Comparison of ENCODE assay signal across 27 cellular contexts in the genomic region with DNA sequence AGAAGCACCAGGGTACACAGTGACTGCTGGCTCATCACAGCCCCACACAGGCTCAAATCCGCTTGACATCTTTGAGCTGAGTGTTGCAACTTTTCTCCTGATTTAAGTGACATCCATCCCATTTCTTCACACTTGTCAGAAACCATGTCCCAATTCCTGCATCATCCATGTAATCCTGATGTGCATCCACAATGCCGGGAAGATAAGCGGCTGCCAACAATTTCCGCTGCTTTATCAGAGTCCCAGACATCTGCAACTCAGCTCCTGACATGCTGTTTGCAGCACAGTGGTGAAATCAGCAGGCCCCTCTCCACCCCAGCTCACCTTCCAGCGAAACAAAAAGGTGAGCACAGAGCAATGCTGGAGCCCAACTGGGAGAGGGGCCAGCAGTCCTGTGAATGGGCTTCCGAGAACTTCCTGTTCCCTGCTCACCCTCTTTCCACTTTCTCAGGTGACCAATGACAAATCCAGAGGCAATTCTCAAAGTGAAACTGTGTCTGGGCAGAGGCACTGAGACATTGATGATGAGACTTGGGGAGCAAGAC.
"Had no signal": no experiment of that assay in that cellular context is flagged by ENCODE, and none has a peak within 500 bp of the region (broad histone marks: within the 10 kb centered on the region; RNA-seq: fewer than 3 reads in every experiment).

No MANE protein-coding gene starts in this region.

- H3K4me2 ChIP-seq: smooth muscle cell had no signal

- H3K27ac ChIP-seq: left ventricle myocardium inferior, right atrium auricular region, right lobe of liver, tibial nerve, uterus had no signal

- H3K27me3 ChIP-seq: right atrium auricular region, right lobe of liver, tibial nerve, uterus had no signal

- H3K4me3 ChIP-seq: left ventricle myocardium inferior, lung, mucosa of descending colon, right atrium auricular region, right lobe of liver, smooth muscle cell, tibial nerve, uterus had no signal

- DNase-seq: hypothalamus; immature natural killer cell; kidney; left ventricle myocardium inferior; midbrain; mucosa of descending colon; naive thymus-derived CD4-positive, alpha-beta T cell; nucleus accumbens; right lobe of liver; stimulated activated CD4-positive, alpha-beta T cell treated with anti-CD3 and anti-CD28 coated beads, Interleukin-1b, Interleukin-23, amount 100 ng/mL, for 48 hours; stimulated activated CD4-positive, alpha-beta T cell treated with anti-CD3 and anti-CD28 coated beads, Interleukin-2, amount 100 ng/mL, for 48 hours; stimulated activated CD4-positive, alpha-beta T cell treated with anti-CD3 and anti-CD28 coated beads, Interleukin-4, amount 100 ng/mL, for 4 hours; stimulated activated CD8-positive, alpha-beta memory T cell treated with anti-CD3 and anti-CD28 coated beads, Interleukin-4, amount 100 ng/mL, for 48 hours; stimulated activated naive CD4-positive, alpha-beta T cell treated with Interleukin-2 at 50 U/mL for 16 hours; stimulated activated naive CD8-positive, alpha-beta T cell treated with anti-CD3 and anti-CD28 coated beads, Interleukin-15, amount 100 ng/mL, for 72 hours; substantia nigra; uterus had no signal

- H3K4me1 Mint-ChIP-seq: immature natural killer cell; stimulated activated memory B cell treated with anti-CD40 and anti-IgM and Interleukin-4, amounts not matched to agents 10 μg/mL and 1 μg/mL and 100 μg/mL, for 72 hours; stimulated activated naive CD8-positive, alpha-beta T cell treated with anti-CD3 and anti-CD28 coated beads, Interleukin-15, amount 100 ng/mL, for 72 hours had no signal

- H3K4me3 Mint-ChIP-seq: immature natural killer cell; natural killer cell treated with Interleukin-12 subunit alpha and Interleukin-12 subunit beta and Interleukin-15 and Interleukin-18, amount 100 ng/mL, for 72 hours; neural crest cell; stimulated activated memory B cell treated with anti-CD40 and anti-IgM and Interleukin-4, amounts not matched to agents 10 μg/mL and 1 μg/mL and 100 μg/mL, for 72 hours; stimulated activated naive CD8-positive, alpha-beta T cell treated with anti-CD3 and anti-CD28 coated beads, Interleukin-15, amount 100 ng/mL, for 72 hours; type B pancreatic cell had no signal

- ATAC-seq: mucosa of descending colon; naive thymus-derived CD4-positive, alpha-beta T cell; natural killer cell treated with Interleukin-12 subunit alpha and Interleukin-12 subunit beta and Interleukin-15 and Interleukin-18, amount 100 ng/mL, for 72 hours; right lobe of liver; stimulated activated memory B cell treated with anti-CD40 and anti-IgM and Interleukin-4, amounts not matched to agents 10 μg/mL and 1 μg/mL and 100 μg/mL, for 72 hours; stimulated activated naive CD8-positive, alpha-beta T cell treated with anti-CD3 and anti-CD28 coated beads, Interleukin-15, amount 100 ng/mL, for 72 hours had no signal

- H3K36me3 ChIP-seq: left ventricle myocardium inferior, right atrium auricular region, right lobe of liver, tibial nerve, uterus had no signal

- H3K4me1 ChIP-seq: left ventricle myocardium inferior, right atrium auricular region, right lobe of liver, tibial nerve, uterus had no signal

- H3K9me3 ChIP-seq: right lobe of liver, uterus had no signal

- FAIRE-seq: islet of Langerhans, kidney had no signal

- H3K36me3 Mint-ChIP-seq: immature natural killer cell; stimulated activated memory B cell treated with anti-CD40 and anti-IgM and Interleukin-4, amounts not matched to agents 10 μg/mL and 1 μg/mL and 100 μg/mL, for 72 hours; type B pancreatic cell had no signal

- H3K27ac Mint-ChIP-seq: immature natural killer cell; natural killer cell treated with Interleukin-12 subunit alpha and Interleukin-12 subunit beta and Interleukin-15 and Interleukin-18, amount 100 ng/mL, for 72 hours; progenitor cell of endocrine pancreas; stimulated activated memory B cell treated with anti-CD40 and anti-IgM and Interleukin-4, amounts not matched to agents 10 μg/mL and 1 μg/mL and 100 μg/mL, for 72 hours; stimulated activated naive CD8-positive, alpha-beta T cell treated with anti-CD3 and anti-CD28 coated beads, Interleukin-15, amount 100 ng/mL, for 72 hours; type B pancreatic cell had no signal

- H3K27me3 Mint-ChIP-seq: stimulated activated memory B cell treated with anti-CD40 and anti-IgM and Interleukin-4, amounts not matched to agents 10 μg/mL and 1 μg/mL and 100 μg/mL, for 72 hours; stimulated activated naive CD8-positive, alpha-beta T cell treated with anti-CD3 and anti-CD28 coated beads, Interleukin-15, amount 100 ng/mL, for 72 hours had no signal
